In the genomic region with DNA sequence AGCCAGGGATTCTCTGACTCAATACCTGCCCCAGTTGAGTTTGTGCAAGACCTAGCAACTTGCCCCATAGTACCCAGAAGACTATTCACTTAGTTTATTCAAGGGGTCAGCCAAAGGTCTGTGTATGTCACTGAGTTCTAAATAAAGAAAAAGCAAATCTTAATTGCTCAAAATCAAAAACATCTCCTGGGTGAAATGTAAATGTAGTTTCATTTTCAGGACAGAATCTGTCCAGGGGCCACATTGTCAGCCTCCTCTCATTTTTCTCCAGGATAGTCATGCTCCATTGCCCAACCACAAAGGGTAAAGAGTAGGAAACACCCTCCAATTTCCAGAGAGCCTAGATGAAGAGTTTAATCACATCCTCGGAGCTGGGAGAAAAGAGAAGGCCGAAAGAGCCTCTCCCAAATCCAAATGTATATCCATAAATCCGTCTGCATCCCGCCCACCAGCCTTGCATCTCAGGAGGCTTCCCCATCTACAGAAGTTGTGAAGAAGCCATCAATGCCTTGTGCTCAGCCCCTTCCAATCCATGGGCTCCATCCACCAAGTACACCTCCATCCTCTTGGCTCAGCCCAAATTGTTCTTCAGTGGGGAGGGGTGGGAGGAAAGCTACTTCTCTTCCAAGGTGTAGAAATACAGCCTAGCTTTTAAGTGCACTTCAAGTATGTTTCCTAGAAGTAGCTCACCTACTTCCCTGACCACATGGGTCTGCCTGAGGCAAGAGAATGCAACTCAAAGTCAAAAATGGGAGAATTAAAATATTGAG, we compare ENCODE assay signal across 7 cellular contexts. TPM values are rescaled to one million over a fixed set of nuclear protein-coding genes. Genes with fewer than 3 reads are reported as not detected.
DNase-seq lines count a peak whose midpoint lies in the region; ATAC-seq, FAIRE-seq and TF ChIP-seq lines count a peak whose summit lies in the region.

No MANE protein-coding gene starts in this region.

- H3K4me1 ChIP-seq in esophagus squamous epithelium (peaks cover 0 to 79% (median 53%) of the 10 kb centered on the region in 3 donors), skeletal muscle satellite cell (ENCODE audit: control insufficient read depth, insufficient read depth, low read length) (peaks cover 44% of the 10 kb centered on the region)

- intact Hi-C loops in esophagus squamous epithelium (cut with DNase I) = no loop called here

- H3K36me3 ChIP-seq in esophagus squamous epithelium (no peaks in the 10 kb centered on the region), skeletal muscle satellite cell (ENCODE audit: insufficient read depth, low read length) (peaks cover 7% of the 10 kb centered on the region)

- WGBS in esophagus squamous epithelium, 2 donors = 35 to 38% methylated on average over 4 of the region's 4 CpGs

- H3K4me3 ChIP-seq in esophagus squamous epithelium = peak overlapping the region in 1 of 4 donors; percentile 12
- H3K4me3 ChIP-seq in skeletal muscle satellite cell (ENCODE audit: low read length) = peak overlapping the region; percentile 56

- TF ChIP-seq CTCF in esophagus squamous epithelium (IDR thresholded peaks at IDR 0.05) = no peak

- H3K27me3 ChIP-seq in esophagus squamous epithelium (no peaks in the 10 kb centered on the region), skeletal muscle satellite cell (ENCODE audit: control insufficient read depth, insufficient read depth, low read length) (no peaks in the 10 kb centered on the region)

- peak overlapping the region; percentile 51 for H3K9ac ChIP-seq in skeletal muscle satellite cell (ENCODE audit: low read depth, low read length)

- peak overlapping the region; percentile 78 for H3K4me2 ChIP-seq in skeletal muscle satellite cell (ENCODE audit: low read length)

- no peak for TF ChIP-seq POLR2A in esophagus squamous epithelium (IDR thresholded peaks at IDR 0.05)

- no peaks in the 10 kb centered on the region for H3K9me3 ChIP-seq in esophagus squamous epithelium
- no peaks in the 10 kb centered on the region for H3K9me3 ChIP-seq in skeletal muscle satellite cell (replicated peaks; ENCODE audit: low read length)

- ATAC-seq in GM19023 (IDR thresholded peaks at IDR 0.05; ENCODE audit: unreplicated experiment) (no peak), GM19455 (IDR thresholded peaks at IDR 0.05; ENCODE audit: unreplicated experiment) (no peak)

- H3K27ac ChIP-seq in esophagus squamous epithelium = peak overlapping the region; percentile 41 to 89 (median 78)

- DNase-seq in GM04503 (ENCODE audit: low read depth) (peak; percentile 93), RCC 7860 (ENCODE audit: low spot score) (peak; percentile 77), esophagus squamous epithelium (lab: John Stamatoyannopoulos, UW) (no peak)
- no peak for DNase-seq in activated effector memory CD4-positive, alpha-beta T cell treated with Interleukin-2 at 50 U/mL for 16 hours

- peak; percentile 88 for FAIRE-seq in RCC 7860 (lab: Jason Lieb, UNC)

RNA-seq across cellular contexts. Expression of gene ADAM19, which starts 26.9 kb away (rescaled TPM):
- 10 to 100 TPM in 1 of 4 donors, 1 to 10 TPM in 3; 1.9 to 11.6 (median 4.3) TPM for total RNA-seq in esophagus squamous epithelium
- total RNA-seq in skeletal muscle satellite cell (2012; rRNA removed) = 0.76 and 7.6 TPM in 2 replicates

Comparison
In these comparisons a context has a peak if more than half of its experiments do, and no peak if none do; other contexts are left out.
1. DNase-seq: peak in GM04503 (single experiment) and RCC 7860 (single experiment); none in esophagus squamous epithelium (single experiment) and activated effector memory CD4-positive, alpha-beta T cell treated with Interleukin-2 at 50 U/mL for 16 hours (single experiment).